ENCODE assay signal across 1 cellular context in the genomic region with DNA sequence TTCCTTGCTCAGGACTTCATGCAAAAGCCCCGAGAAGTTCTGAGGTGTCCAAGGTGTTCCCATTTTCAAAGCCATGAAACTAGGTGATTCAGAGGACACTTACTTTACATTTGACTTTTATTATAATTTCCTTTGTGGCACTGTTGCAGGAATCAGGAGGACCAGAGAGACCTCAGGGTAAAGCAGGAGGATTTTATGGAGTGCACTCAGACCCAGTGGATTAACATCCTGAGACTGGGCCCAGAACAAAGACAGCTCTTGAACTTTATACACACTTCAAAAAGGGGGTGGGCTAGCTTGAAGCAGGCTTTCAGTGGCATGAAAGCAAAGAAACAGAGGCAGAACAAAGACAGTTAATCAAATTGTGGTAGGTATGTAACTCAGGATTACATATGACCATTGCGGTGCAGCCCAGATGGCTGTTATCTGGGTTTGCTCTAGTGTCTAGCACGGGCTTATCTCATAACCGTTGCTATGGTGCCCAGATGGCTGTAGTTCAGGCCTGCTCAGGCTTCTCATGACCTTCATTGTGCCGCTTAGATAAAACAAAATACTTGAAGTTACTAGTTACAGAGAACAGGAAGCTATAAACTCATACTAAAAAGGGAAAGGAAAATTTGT.
TF ChIP-seq lines count a peak whose summit lies in the region.

No MANE protein-coding gene starts in this region.

TF ChIP-seq in K562, 482 proteins besides CTCF, POLR2A, EP300 and RAD21 (continues in another document):
- TF ChIP-seq ERF (CRISPR knock-in tag; IDR thresholded peaks at IDR 0.05): no peak
- no peak for TF ChIP-seq COPS2 (conservative IDR thresholded peaks at IDR 0.05)
- TF ChIP-seq HOXB6 (CRISPR knock-in tag; IDR thresholded peaks at IDR 0.05; ENCODE audit: borderline replicate concordance): no peak
- TF ChIP-seq ZNF232 (CRISPR knock-in tag; IDR thresholded peaks at IDR 0.05): no peak
- TF ChIP-seq KDM4B (IDR thresholded peaks at IDR 0.05; ENCODE audit: borderline replicate concordance in 2 of 2, low read depth in 1 of 2): no peak
- TF ChIP-seq NRF1 (conservative IDR thresholded peaks at IDR 0.05 in 1 of 2, IDR thresholded peaks at IDR 0.05 in 1 of 2): 0 out of 4 replicates have a peak, but pooled peaks of 1 of the 2 experiments have one; percentile 14
- TF ChIP-seq ZNF79 (CRISPR knock-in tag; IDR thresholded peaks at IDR 0.05; ENCODE audit: low read depth): no peak
- TF ChIP-seq ZKSCAN1 (IDR thresholded peaks at IDR 0.05; ENCODE audit: low read depth, low read length): no peak
- peak; percentile 42 for TF ChIP-seq TAL1 (IDR thresholded peaks at IDR 0.05)
- TF ChIP-seq CXXC5 (CRISPR knock-in tag; IDR thresholded peaks at IDR 0.05): peak; percentile 17; the same call in 1 of the 2 replicates
- no peak for TF ChIP-seq NUFIP1 (IDR thresholded peaks at IDR 0.05; ENCODE audit: partially characterized antibody)
- no peak for TF ChIP-seq HCFC1 (IDR thresholded peaks at IDR 0.05; ENCODE audit: low read depth, low read length)
- TF ChIP-seq RBM14 (IDR thresholded peaks at IDR 0.05; ENCODE audit: borderline replicate concordance, insufficient read depth, low read depth, low read length): no peak
- TF ChIP-seq ILK (tag; IDR thresholded peaks at IDR 0.05; ENCODE audit: borderline replicate concordance, low read depth): no peak
- TF ChIP-seq NR4A1 (CRISPR knock-in tag; IDR thresholded peaks at IDR 0.05): no peak
- TF ChIP-seq NR4A1 (tag; IDR thresholded peaks at IDR 0.05): no peak
- no peak for TF ChIP-seq ZKSCAN3 (CRISPR knock-in tag; IDR thresholded peaks at IDR 0.05)
- TF ChIP-seq, protein P1, sequence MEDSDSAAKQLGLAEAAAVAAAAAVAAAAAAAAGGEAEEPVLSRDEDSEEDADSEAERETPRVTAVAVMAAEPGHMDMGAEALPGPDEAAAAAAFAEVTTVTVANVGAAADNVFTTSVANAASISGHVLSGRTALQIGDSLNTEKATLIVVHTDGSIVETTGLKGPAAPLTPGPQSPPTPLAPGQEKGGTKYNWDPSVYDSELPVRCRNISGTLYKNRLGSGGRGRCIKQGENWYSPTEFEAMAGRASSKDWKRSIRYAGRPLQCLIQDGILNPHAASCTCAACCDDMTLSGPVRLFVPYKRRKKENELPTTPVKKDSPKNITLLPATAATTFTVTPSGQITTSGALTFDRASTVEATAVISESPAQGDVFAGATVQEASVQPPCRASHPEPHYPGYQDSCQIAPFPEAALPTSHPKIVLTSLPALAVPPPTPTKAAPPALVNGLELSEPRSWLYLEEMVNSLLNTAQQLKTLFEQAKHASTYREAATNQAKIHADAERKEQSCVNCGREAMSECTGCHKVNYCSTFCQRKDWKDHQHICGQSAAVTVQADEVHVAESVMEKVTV (CRISPR knock-in tag; IDR thresholded peaks at IDR 0.05): no peak
- TF ChIP-seq, protein P2, sequence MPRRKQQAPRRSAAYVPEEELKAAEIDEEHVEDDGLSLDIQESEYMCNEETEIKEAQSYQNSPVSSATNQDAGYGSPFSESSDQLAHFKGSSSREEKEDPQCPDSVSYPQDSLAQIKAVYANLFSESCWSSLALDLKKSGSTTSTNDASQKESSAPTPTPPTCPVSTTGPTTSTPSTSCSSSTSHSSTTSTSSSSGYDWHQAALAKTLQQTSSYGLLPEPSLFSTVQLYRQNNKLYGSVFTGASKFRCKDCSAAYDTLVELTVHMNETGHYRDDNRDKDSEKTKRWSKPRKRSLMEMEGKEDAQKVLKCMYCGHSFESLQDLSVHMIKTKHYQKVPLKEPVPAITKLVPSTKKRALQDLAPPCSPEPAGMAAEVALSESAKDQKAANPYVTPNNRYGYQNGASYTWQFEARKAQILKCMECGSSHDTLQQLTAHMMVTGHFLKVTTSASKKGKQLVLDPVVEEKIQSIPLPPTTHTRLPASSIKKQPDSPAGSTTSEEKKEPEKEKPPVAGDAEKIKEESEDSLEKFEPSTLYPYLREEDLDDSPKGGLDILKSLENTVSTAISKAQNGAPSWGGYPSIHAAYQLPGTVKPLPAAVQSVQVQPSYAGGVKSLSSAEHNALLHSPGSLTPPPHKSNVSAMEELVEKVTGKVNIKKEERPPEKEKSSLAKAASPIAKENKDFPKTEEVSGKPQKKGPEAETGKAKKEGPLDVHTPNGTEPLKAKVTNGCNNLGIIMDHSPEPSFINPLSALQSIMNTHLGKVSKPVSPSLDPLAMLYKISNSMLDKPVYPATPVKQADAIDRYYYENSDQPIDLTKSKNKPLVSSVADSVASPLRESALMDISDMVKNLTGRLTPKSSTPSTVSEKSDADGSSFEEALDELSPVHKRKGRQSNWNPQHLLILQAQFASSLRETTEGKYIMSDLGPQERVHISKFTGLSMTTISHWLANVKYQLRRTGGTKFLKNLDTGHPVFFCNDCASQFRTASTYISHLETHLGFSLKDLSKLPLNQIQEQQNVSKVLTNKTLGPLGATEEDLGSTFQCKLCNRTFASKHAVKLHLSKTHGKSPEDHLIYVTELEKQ (CRISPR knock-in tag; IDR thresholded peaks at IDR 0.05): no peak
- peak; percentile 82 for TF ChIP-seq RFX1 (IDR thresholded peaks at IDR 0.05)
- no peak for TF ChIP-seq RFX7 (CRISPR knock-in tag; IDR thresholded peaks at IDR 0.05)
- peak; percentile 62 for TF ChIP-seq CBFA2T2 (conservative IDR thresholded peaks at IDR 0.05)
- TF ChIP-seq, protein P3, sequence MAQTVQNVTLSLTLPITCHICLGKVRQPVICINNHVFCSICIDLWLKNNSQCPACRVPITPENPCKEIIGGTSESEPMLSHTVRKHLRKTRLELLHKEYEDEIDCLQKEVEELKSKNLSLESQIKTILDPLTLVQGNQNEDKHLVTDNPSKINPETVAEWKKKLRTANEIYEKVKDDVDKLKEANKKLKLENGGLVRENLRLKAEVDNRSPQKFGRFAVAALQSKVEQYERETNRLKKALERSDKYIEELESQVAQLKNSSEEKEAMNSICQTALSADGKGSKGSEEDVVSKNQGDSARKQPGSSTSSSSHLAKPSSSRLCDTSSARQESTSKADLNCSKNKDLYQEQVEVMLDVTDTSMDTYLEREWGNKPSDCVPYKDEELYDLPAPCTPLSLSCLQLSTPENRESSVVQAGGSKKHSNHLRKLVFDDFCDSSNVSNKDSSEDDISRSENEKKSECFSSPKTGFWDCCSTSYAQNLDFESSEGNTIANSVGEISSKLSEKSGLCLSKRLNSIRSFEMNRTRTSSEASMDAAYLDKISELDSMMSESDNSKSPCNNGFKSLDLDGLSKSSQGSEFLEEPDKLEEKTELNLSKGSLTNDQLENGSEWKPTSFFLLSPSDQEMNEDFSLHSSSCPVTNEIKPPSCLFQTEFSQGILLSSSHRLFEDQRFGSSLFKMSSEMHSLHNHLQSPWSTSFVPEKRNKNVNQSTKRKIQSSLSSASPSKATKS (CRISPR knock-in tag; IDR thresholded peaks at IDR 0.05): no peak
- peak; percentile 36; the same call in 1 of the 2 replicates for TF ChIP-seq NCOR1 (IDR thresholded peaks at IDR 0.05)
- no peak for TF ChIP-seq SRF (CRISPR knock-in tag; IDR thresholded peaks at IDR 0.05)
- TF ChIP-seq ZNF57 (CRISPR knock-in tag; IDR thresholded peaks at IDR 0.05): no peak
- no peak for TF ChIP-seq ZNF584 (CRISPR knock-in tag; IDR thresholded peaks at IDR 0.05; ENCODE audit: low read depth)
- TF ChIP-seq ATF7 (IDR thresholded peaks at IDR 0.05): peak; percentile 40; the same call in 1 of the 2 replicates
- no peak for TF ChIP-seq NR2C2 (CRISPR knock-in tag; IDR thresholded peaks at IDR 0.05)
- no peak for TF ChIP-seq NR2C2 (tag; IDR thresholded peaks at IDR 0.05)
- no peak for TF ChIP-seq ZNF24 (IDR thresholded peaks at IDR 0.05)
- no peak for TF ChIP-seq OTX1 (CRISPR knock-in tag; IDR thresholded peaks at IDR 0.05)
- TF ChIP-seq ELF1 (tag; IDR thresholded peaks at IDR 0.05): no peak
- TF ChIP-seq MAZ (CRISPR knock-in tag; conservative IDR thresholded peaks at IDR 0.05 in 1 of 2, IDR thresholded peaks at IDR 0.05 in 1 of 2): no peak
- TF ChIP-seq, protein P4, sequence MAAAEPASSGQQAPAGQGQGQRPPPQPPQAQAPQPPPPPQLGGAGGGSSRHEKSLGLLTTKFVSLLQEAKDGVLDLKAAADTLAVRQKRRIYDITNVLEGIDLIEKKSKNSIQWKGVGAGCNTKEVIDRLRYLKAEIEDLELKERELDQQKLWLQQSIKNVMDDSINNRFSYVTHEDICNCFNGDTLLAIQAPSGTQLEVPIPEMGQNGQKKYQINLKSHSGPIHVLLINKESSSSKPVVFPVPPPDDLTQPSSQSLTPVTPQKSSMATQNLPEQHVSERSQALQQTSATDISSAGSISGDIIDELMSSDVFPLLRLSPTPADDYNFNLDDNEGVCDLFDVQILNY (CRISPR knock-in tag; IDR thresholded peaks at IDR 0.05): no peak
- no peak for TF ChIP-seq PML (IDR thresholded peaks at IDR 0.05; ENCODE audit: low read length)
- TF ChIP-seq MECOM (CRISPR knock-in tag; IDR thresholded peaks at IDR 0.05): no peak
- TF ChIP-seq HDGF (IDR thresholded peaks at IDR 0.05): no peak
- TF ChIP-seq, protein P5, sequence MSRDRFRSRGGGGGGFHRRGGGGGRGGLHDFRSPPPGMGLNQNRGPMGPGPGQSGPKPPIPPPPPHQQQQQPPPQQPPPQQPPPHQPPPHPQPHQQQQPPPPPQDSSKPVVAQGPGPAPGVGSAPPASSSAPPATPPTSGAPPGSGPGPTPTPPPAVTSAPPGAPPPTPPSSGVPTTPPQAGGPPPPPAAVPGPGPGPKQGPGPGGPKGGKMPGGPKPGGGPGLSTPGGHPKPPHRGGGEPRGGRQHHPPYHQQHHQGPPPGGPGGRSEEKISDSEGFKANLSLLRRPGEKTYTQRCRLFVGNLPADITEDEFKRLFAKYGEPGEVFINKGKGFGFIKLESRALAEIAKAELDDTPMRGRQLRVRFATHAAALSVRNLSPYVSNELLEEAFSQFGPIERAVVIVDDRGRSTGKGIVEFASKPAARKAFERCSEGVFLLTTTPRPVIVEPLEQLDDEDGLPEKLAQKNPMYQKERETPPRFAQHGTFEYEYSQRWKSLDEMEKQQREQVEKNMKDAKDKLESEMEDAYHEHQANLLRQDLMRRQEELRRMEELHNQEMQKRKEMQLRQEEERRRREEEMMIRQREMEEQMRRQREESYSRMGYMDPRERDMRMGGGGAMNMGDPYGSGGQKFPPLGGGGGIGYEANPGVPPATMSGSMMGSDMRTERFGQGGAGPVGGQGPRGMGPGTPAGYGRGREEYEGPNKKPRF (IDR thresholded peaks at IDR 0.05; ENCODE audit: low read depth, low read length): no peak
- TF ChIP-seq, protein P6, sequence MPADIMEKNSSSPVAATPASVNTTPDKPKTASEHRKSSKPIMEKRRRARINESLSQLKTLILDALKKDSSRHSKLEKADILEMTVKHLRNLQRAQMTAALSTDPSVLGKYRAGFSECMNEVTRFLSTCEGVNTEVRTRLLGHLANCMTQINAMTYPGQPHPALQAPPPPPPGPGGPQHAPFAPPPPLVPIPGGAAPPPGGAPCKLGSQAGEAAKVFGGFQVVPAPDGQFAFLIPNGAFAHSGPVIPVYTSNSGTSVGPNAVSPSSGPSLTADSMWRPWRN (IDR thresholded peaks at IDR 0.05; ENCODE audit: low read depth): no peak
- TF ChIP-seq ARNT (IDR thresholded peaks at IDR 0.05): no peak
- TF ChIP-seq NBN (IDR thresholded peaks at IDR 0.05; ENCODE audit: low read depth): 0 out of 2 replicates have a peak, but pooled peaks have one; percentile 50
- TF ChIP-seq KLF10 (CRISPR knock-in tag; IDR thresholded peaks at IDR 0.05): no peak
- TF ChIP-seq, protein P7, sequence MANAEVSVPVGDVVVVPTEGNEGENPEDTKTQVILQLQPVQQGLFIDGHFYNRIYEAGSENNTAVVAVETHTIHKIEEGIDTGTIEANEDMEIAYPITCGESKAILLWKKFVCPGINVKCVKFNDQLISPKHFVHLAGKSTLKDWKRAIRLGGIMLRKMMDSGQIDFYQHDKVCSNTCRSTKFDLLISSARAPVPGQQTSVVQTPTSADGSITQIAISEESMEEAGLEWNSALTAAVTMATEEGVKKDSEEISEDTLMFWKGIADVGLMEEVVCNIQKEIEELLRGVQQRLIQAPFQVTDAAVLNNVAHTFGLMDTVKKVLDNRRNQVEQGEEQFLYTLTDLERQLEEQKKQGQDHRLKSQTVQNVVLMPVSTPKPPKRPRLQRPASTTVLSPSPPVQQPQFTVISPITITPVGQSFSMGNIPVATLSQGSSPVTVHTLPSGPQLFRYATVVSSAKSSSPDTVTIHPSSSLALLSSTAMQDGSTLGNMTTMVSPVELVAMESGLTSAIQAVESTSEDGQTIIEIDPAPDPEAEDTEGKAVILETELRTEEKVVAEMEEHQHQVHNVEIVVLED (CRISPR knock-in tag; IDR thresholded peaks at IDR 0.05): no peak
- TF ChIP-seq ZNF77 (CRISPR knock-in tag; IDR thresholded peaks at IDR 0.05): no peak
- TF ChIP-seq ETS2 (tag; IDR thresholded peaks at IDR 0.05; ENCODE audit: borderline replicate concordance, poor library complexity, severe bottlenecking): no peak
- no peak for TF ChIP-seq NCOA2 (IDR thresholded peaks at IDR 0.05; ENCODE audit: partially characterized antibody in 2 of 2)
- peak; percentile 99 for TF ChIP-seq TRIM28 (IDR thresholded peaks at IDR 0.05)
- TF ChIP-seq PTRF (tag; IDR thresholded peaks at IDR 0.05): no peak
- peak; percentile 97 for TF ChIP-seq CBX5 (IDR thresholded peaks at IDR 0.05; ENCODE audit: borderline replicate concordance, low read depth)
- TF ChIP-seq, protein P8, sequence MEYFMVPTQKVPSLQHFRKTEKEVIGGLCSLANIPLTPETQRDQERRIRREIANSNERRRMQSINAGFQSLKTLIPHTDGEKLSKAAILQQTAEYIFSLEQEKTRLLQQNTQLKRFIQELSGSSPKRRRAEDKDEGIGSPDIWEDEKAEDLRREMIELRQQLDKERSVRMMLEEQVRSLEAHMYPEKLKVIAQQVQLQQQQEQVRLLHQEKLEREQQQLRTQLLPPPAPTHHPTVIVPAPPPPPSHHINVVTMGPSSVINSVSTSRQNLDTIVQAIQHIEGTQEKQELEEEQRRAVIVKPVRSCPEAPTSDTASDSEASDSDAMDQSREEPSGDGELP (CRISPR knock-in tag; IDR thresholded peaks at IDR 0.05; ENCODE audit: borderline replicate concordance): 0 out of 2 replicates have a peak, but pooled peaks have one; percentile 17
- no peak for TF ChIP-seq ETV5 (CRISPR knock-in tag; IDR thresholded peaks at IDR 0.05; ENCODE audit: low read depth)
- TF ChIP-seq EHMT2 (IDR thresholded peaks at IDR 0.05): 0 out of 2 replicates have a peak, but pooled peaks have one; percentile 31
- TF ChIP-seq, protein P9, sequence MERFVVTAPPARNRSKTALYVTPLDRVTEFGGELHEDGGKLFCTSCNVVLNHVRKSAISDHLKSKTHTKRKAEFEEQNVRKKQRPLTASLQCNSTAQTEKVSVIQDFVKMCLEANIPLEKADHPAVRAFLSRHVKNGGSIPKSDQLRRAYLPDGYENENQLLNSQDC (CRISPR knock-in tag; IDR thresholded peaks at IDR 0.05): no peak
- no peak for TF ChIP-seq POLR2AphosphoS5 (IDR thresholded peaks at IDR 0.05; ENCODE audit: control insufficient read depth, insufficient read depth, low read depth, low read length)
- TF ChIP-seq KAT2B (IDR thresholded peaks at IDR 0.05; ENCODE audit: low read depth, low read length): no peak
- no peak for TF ChIP-seq EGR1 (conservative IDR thresholded peaks at IDR 0.05)
- no peak for TF ChIP-seq MYNN (IDR thresholded peaks at IDR 0.05)
- no peak for TF ChIP-seq MYNN (CRISPR knock-in tag; IDR thresholded peaks at IDR 0.05)
- TF ChIP-seq RUNX1 (IDR thresholded peaks at IDR 0.05; ENCODE audit: low read depth): no peak
- no peak for TF ChIP-seq KLF13 (tag; IDR thresholded peaks at IDR 0.05; ENCODE audit: borderline replicate concordance, low read depth)
- TF ChIP-seq MBD2 (IDR thresholded peaks at IDR 0.05; ENCODE audit: borderline replicate concordance, low read depth): no peak
- TF ChIP-seq DIDO1 (tag; IDR thresholded peaks at IDR 0.05; ENCODE audit: low read depth): no peak
